8 cellular contexts compared by ENCODE assay signal in genomic region chr19:1942078-1942933, GRCh38. TPM values are rescaled to one million over a fixed set of nuclear protein-coding genes. Genes with fewer than 3 reads are reported as not detected.
DNase-seq lines count a peak whose midpoint lies in the region; ATAC-seq, FAIRE-seq and TF ChIP-seq lines count a peak whose summit lies in the region.

No MANE protein-coding gene starts in this region.

- ATAC-seq in T-cell (replicated peaks in 1 of 4) (peak; percentile 53 to 63 (median 55)), left cardiac atrium (peak; percentile 35 to 44), GM19397 (IDR thresholded peaks at IDR 0.05; ENCODE audit: unreplicated experiment) (no peak)

- no peaks in the 10 kb centered on the region for H3K36me3 Mint-ChIP-seq in T-cell

- intact Hi-C loops in left cardiac atrium (cut with DNase I) = no loop called here

- peak overlapping the region; percentile 76 for H3K4me3 ChIP-seq in rectal smooth muscle tissue (ENCODE audit: low read length)

- POLR2A ChIA-PET in GM10248 (lab: Yijun Ruan, JAX) = interaction anchor here (0.7 to 1.3 kb wide), 2 partner anchors 16 to 109 kb away, joined by 3 to 4 read pairs; no protein-coding TSS in a partner anchor
- POLR2A ChIA-PET in T-cell (lab: Charles Lee) = interaction anchor here (0.6 to 1.0 kb wide), 3 partner anchors 100 to 514 kb away, joined by 3 to 4 read pairs (median 3); no protein-coding TSS in a partner anchor

- CTCF ChIA-PET in GM10248 (lab: Yijun Ruan, JAX) = interaction anchor here (0.9 to 1.6 kb wide), 3 partner anchors 10 to 45 kb away, joined by 3 to 4 read pairs (median 3); no protein-coding TSS in a partner anchor
- CTCF ChIA-PET in T-cell (lab: Charles Lee) = interaction anchor here in 1 of 2 donors (0.5 kb wide), 1 partner anchor 156 kb away, joined by 3 read pairs; no protein-coding TSS in a partner anchor

- no peak for FAIRE-seq in urothelium cell line (lab: Jason Lieb, UNC)

- H3K9me3 Mint-ChIP-seq in T-cell = no peaks in the 10 kb centered on the region

- peaks cover 28 to 42% (median 36%) of the 10 kb centered on the region in 3 donors for H3K4me1 Mint-ChIP-seq in T-cell

- peak overlapping the region; percentile 98 for H3K27ac Mint-ChIP-seq in T-cell

- H3K36me3 ChIP-seq in rectal smooth muscle tissue (ENCODE audit: control insufficient read depth, insufficient read depth, low read length) = no peaks in the 10 kb centered on the region

- peak overlapping the region; percentile 87 for H3K27ac ChIP-seq in rectal smooth muscle tissue (ENCODE audit: low read depth, low read length)

- H3K4me3 Mint-ChIP-seq in T-cell = peak overlapping the region; percentile 87 to 96 (median 92)

- TF ChIP-seq CTCF in GM10248 (IDR thresholded peaks at IDR 0.05; ENCODE audit: control extremely low read depth, extremely low read depth, low read depth, missing control alignments) = no peak

- peak overlapping the region; percentile 57 for H3K9ac ChIP-seq in rectal smooth muscle tissue (ENCODE audit: low read length)

- H3K27me3 Mint-ChIP-seq in T-cell = no peaks in the 10 kb centered on the region

- peak; percentile 82 for DNase-seq in GM10248 (ENCODE audit: extremely low spot score)
- DNase-seq in KG1 (lab: John Stamatoyannopoulos, UW) = peak; percentile 31
- DNase-seq in T-cell = peak; percentile 57 to 84 (median 75)
- peak; percentile 50 for DNase-seq in amniotic stem cell (lab: John Stamatoyannopoulos, UW)
- DNase-seq in left cardiac atrium = peak; percentile 72
- peak; percentile 58 for DNase-seq in urothelium cell line (ENCODE audit: low spot score)

- H3K27me3 ChIP-seq in rectal smooth muscle tissue (ENCODE audit: control insufficient read depth, insufficient read depth, low read length) = no peaks in the 10 kb centered on the region

- peaks cover 9% of the 10 kb centered on the region for H3K4me1 ChIP-seq in rectal smooth muscle tissue (ENCODE audit: control insufficient read depth, insufficient read depth, low read length)

RNA-seq across cellular contexts. Expression of gene CSNK1G2, which starts 1.3 kb away (rescaled TPM):
- total RNA-seq in T-cell (100 to 1,000 TPM; 104 to 181 (median 161) TPM), left cardiac atrium (10 to 100 TPM; 28.0 to 34.6 TPM)

RNA-seq across cellular contexts. Expression of gene ADAT3, which starts 37.1 kb away (rescaled TPM):
- total RNA-seq in T-cell (10 to 100 TPM in 1 of 5 donors, 1 to 10 TPM in 4; 6.0 to 16.1 (median 7.7) TPM), left cardiac atrium (1 to 10 TPM; 2.3 to 3.0 TPM)

RNA-seq across cellular contexts. Expression of gene SCAMP4, which starts 37.1 kb away (rescaled TPM):
- total RNA-seq in T-cell (10 to 100 TPM; 24.8 to 49.2 (median 27.5) TPM), left cardiac atrium (10 to 100 TPM; 21.4 to 22.8 TPM)

RNA-seq across cellular contexts. Expression of gene ABHD17A, which starts 57.0 kb away (rescaled TPM):
- total RNA-seq in T-cell = 100 to 1,000 TPM; 136 to 185 (median 151) TPM
- total RNA-seq in left cardiac atrium = 10 to 100 TPM; 60.8 to 66.1 TPM

Comparison
In these comparisons a context has a peak if more than half of its experiments do, and no peak if none do; other contexts are left out.
1. DNase-seq: peak in every context shown above with its lines; median percentile 82 in GM10248; 75 in T-cell; 72 in left cardiac atrium; 58 in urothelium cell line; 50 in amniotic stem cell; 31 in KG1.